16 cellular contexts compared by ENCODE assay signal in the genomic region with DNA sequence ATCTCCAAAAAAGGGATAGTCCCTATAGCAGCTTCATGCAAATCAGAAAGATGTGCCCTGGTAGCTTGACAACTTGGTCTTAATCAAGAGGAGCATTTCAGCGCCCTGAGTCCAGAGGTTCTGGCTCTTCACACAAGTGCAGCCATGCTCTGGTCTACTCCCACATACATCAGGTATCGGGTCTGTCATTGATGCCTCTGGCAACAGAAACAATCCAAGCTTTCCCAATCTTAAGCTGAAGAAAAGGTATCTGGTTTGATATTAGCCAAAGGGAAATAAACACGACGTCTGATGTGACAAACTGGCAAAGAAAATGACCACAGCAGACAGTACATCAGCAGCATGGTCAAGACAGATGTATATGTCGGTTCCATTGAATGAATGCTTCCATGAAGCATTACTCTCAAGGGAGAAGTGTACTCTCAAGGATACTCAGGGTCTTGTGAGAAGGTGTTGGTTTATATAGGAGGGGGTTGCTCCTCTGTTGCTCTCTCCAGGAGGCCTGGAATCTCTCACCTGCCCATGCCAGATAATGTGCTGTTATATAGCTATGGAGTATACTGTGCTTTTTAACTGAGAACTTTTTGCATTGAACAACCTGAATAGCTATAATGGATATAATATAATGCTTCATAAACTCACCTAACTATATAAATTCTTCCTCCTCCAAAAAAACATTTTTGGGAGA.
DNase-seq lines count a peak whose midpoint lies in the region; ATAC-seq and TF ChIP-seq lines count a peak whose summit lies in the region.
"Had no signal": no experiment of that assay in that cellular context is flagged by ENCODE, and none has a peak within 500 bp of the region (broad histone marks: within the 10 kb centered on the region; RNA-seq: fewer than 3 reads in every experiment).

No MANE protein-coding gene starts in this region.

- peak overlapping the region in 9 of 11 experiments; percentile 4 to 99 (median 57); a peak in 17 of 22 replicates for H3K4me2 ChIP-seq in BLaER1 treated with 17β-estradiol and CSF1 and Interleukin-3, amounts not matched to agents 10 nM and 100 nM
- H3K4me2 ChIP-seq in Loucy (ENCODE audit: low read depth, low read length, poor library complexity, severe bottlenecking) (no peak overlapping the region), mesendoderm (ENCODE audit: low read length) (no peak overlapping the region)

- H3K27me3 ChIP-seq in BLaER1 treated with 17β-estradiol and CSF1 and Interleukin-3, amounts not matched to agents 10 nM and 100 nM = no peaks in the 10 kb centered on the region
- no peaks in the 10 kb centered on the region for H3K27me3 ChIP-seq in Loucy (ENCODE audit: insufficient read depth, low read length, poor library complexity, severe bottlenecking)
- no peaks in the 10 kb centered on the region for H3K27me3 ChIP-seq in mesendoderm (ENCODE audit: insufficient read depth, low read length, poor library complexity)

- no peak overlapping the region for H2BK5ac ChIP-seq in mesendoderm (ENCODE audit: low read length)

- no peak for ATAC-seq in GM21360 (IDR thresholded peaks at IDR 0.05; ENCODE audit: unreplicated experiment)
- no peak for ATAC-seq in HG02981 (IDR thresholded peaks at IDR 0.05; ENCODE audit: unreplicated experiment)
- ATAC-seq: HepG2 had no signal

- H3K36me3 ChIP-seq in BLaER1 treated with 17β-estradiol and CSF1 and Interleukin-3, amounts not matched to agents 10 nM and 100 nM = peaks cover 0 to 35% (median 0%) of the 10 kb centered on the region in 11 experiments; a peak in 6 of 22 replicates
- H3K36me3 ChIP-seq in Loucy (ENCODE audit: insufficient read depth, low read length) (no peaks in the 10 kb centered on the region), mesendoderm (ENCODE audit: control insufficient read depth, insufficient read depth, low read length) (no peaks in the 10 kb centered on the region)

- peaks cover 0 to 37% (median 22%) of the 10 kb centered on the region in 11 experiments; a peak in 10 of 22 replicates for H3K9me3 ChIP-seq in BLaER1 treated with 17β-estradiol and CSF1 and Interleukin-3, amounts not matched to agents 10 nM and 100 nM (replicated peaks in 1 of 11)
- H3K9me3 ChIP-seq in Loucy (ENCODE audit: insufficient read depth, low read depth, low read length) = 0 out of 2 replicates have a peak, but pooled peaks cover 5% of the 10 kb centered on the region

- no peak overlapping the region for H2AK5ac ChIP-seq in mesendoderm (ENCODE audit: low read length)

- H3K27ac ChIP-seq in BLaER1 treated with 17β-estradiol and CSF1 and Interleukin-3, amounts not matched to agents 10 nM and 100 nM = peak overlapping the region in 6 of 11 experiments; percentile 14 to 66 (median 29); a peak in 7 of 22 replicates
- no peak overlapping the region for H3K27ac ChIP-seq in mesendoderm (ENCODE audit: low read depth, low read length)
- H3K27ac ChIP-seq: C4-2B had no signal

- no peaks in the 10 kb centered on the region for H3K79me2 ChIP-seq in Loucy (ENCODE audit: insufficient read depth, low read length)
- H3K79me2 ChIP-seq in mesendoderm (ENCODE audit: control insufficient read depth, insufficient read depth, low read length) = no peaks in the 10 kb centered on the region

- H4K5ac ChIP-seq in mesendoderm (ENCODE audit: low read length) = no peak overlapping the region

- peak overlapping the region in 2 of 10 experiments; percentile 21 to 36; a peak in 3 of 20 replicates for H3K4me3 ChIP-seq in BLaER1 treated with 17β-estradiol and CSF1 and Interleukin-3, amounts not matched to agents 10 nM and 100 nM
- H3K4me3 ChIP-seq in Loucy (ENCODE audit: low read length, poor library complexity, severe bottlenecking) = no peak overlapping the region
- H3K4me3 ChIP-seq in mesendoderm (ENCODE audit: low read length) = no peak overlapping the region

- no peak overlapping the region for H4K8ac ChIP-seq in mesendoderm (ENCODE audit: low read depth, low read length)

- no peak overlapping the region for H3K56ac ChIP-seq in mesendoderm (ENCODE audit: low read length)

- no peak overlapping the region for H3K23ac ChIP-seq in mesendoderm (ENCODE audit: low read length)

- H3K18ac ChIP-seq in mesendoderm (ENCODE audit: low read length) = no peak overlapping the region

- peaks cover 13% of the 10 kb centered on the region for H3F3A ChIP-seq in Loucy (ENCODE audit: low read depth)

- DNase-seq in astrocyte of the hippocampus (ENCODE audit: low read depth, low spot score) (peak; percentile 0), mesendoderm (peak; percentile 72), globus pallidus (ENCODE audit: low spot score) (no peak), H4 (ENCODE audit: low spot score) (no peak)
- DNase-seq: 8988T; CD4-positive, alpha-beta memory T cell; DMS153; DMS79 treated with DMSO at 0.1 percent for 48 hours; GF-D8; H9 had no signal

- TF ChIP-seq CTCF in Loucy (conservative IDR thresholded peaks at IDR 0.05; ENCODE audit: low read length) = no peak

- H3K79me1 ChIP-seq in mesendoderm (ENCODE audit: low read length) = no peaks in the 10 kb centered on the region

- no peak overlapping the region for H2BK15ac ChIP-seq in mesendoderm (replicated peaks; ENCODE audit: low read depth)

- WGBS in mesendoderm (ENCODE audit: extremely low coverage, insufficient coverage, low lambda C conversion rate) = no CpG with 5 or more reads among the region's 5 CpGs

- no peak overlapping the region for H3K4ac ChIP-seq in mesendoderm (ENCODE audit: low read depth, low read length)

- peaks cover 12 to 47% (median 24%) of the 10 kb centered on the region in 10 experiments; a peak in 19 of 20 replicates for H3K4me1 ChIP-seq in BLaER1 treated with 17β-estradiol and CSF1 and Interleukin-3, amounts not matched to agents 10 nM and 100 nM
- H3K4me1 ChIP-seq in Loucy (ENCODE audit: insufficient read depth, low read length, poor library complexity, severe bottlenecking) (peaks cover 31% of the 10 kb centered on the region), mesendoderm (ENCODE audit: control insufficient read depth, low read depth, low read length) (no peaks in the 10 kb centered on the region)

- H2BK120ac ChIP-seq in mesendoderm (ENCODE audit: low read depth, low read length) = no peak overlapping the region

- peak overlapping the region; percentile 39; the same call in 1 of the 2 replicates for H2AFZ ChIP-seq in Loucy (ENCODE audit: low read length)

- no peaks in the 10 kb centered on the region for H4K20me1 ChIP-seq in BLaER1 treated with 17β-estradiol and CSF1 and Interleukin-3, amounts not matched to agents 10 nM and 100 nM
- no peaks in the 10 kb centered on the region for H4K20me1 ChIP-seq in Loucy (ENCODE audit: insufficient read depth, low read length, poor library complexity, severe bottlenecking)

- H3K9me2 ChIP-seq in Loucy (replicated peaks; ENCODE audit: low read depth, low read length) = no peaks in the 10 kb centered on the region

- H3K9ac ChIP-seq in BLaER1 treated with 17β-estradiol and CSF1 and Interleukin-3, amounts not matched to agents 10 nM and 100 nM = peak overlapping the region in 1 of 11 experiments; percentile 36; a peak in 1 of 22 replicates
- no peak overlapping the region for H3K9ac ChIP-seq in Loucy (ENCODE audit: low read depth, low read length, poor library complexity, severe bottlenecking)
- H3K9ac ChIP-seq in mesendoderm (ENCODE audit: low read length) = no peak overlapping the region

Comparison
In these comparisons a context has a peak if more than half of its experiments do, and no peak if none do; other contexts are left out.
1. H3K4me2 ChIP-seq: peak in BLaER1 treated with 17β-estradiol and CSF1 and Interleukin-3, amounts not matched to agents 10 nM and 100 nM (9 of 11); none in Loucy (single experiment) and mesendoderm (single experiment).
2. DNase-seq: peak in astrocyte of the hippocampus (single experiment) and mesendoderm (single experiment); none in globus pallidus (single experiment) and H4 (single experiment).